In the genomic region with DNA sequence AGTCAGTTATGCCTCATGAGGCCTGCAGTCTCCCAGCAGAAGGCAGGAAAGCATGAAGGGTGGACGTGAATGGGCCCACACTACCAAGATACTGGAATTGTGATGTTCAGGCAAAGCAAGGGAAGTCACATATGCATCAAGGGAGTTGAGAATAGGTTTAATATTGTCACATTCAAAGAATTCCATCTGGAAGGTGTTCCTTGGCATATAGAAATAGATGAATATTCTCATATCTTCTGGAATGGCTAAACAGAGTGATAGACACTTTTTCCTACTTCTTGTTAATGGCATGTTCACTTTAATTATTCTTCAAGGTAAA, we compare ENCODE assay signal across 2 cellular contexts.
TF ChIP-seq lines count a peak whose summit lies in the region.

No MANE protein-coding gene starts in this region.

TF ChIP-seq in GM23338, 12 proteins besides CTCF, POLR2A, EP300 and RAD21 (continued from another document):
- no peak for TF ChIP-seq EZH2 (IDR thresholded peaks at IDR 0.05; ENCODE audit: low read depth, unreplicated experiment)

TF ChIP-seq in K562, 482 proteins besides CTCF, POLR2A, EP300 and RAD21 (continued from another document):
- TF ChIP-seq, protein P1, sequence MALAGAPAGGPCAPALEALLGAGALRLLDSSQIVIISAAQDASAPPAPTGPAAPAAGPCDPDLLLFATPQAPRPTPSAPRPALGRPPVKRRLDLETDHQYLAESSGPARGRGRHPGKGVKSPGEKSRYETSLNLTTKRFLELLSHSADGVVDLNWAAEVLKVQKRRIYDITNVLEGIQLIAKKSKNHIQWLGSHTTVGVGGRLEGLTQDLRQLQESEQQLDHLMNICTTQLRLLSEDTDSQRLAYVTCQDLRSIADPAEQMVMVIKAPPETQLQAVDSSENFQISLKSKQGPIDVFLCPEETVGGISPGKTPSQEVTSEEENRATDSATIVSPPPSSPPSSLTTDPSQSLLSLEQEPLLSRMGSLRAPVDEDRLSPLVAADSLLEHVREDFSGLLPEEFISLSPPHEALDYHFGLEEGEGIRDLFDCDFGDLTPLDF (CRISPR knock-in tag; IDR thresholded peaks at IDR 0.05), result no peak
